Comparison of ENCODE assay signal across 1 cellular context in the genomic region with DNA sequence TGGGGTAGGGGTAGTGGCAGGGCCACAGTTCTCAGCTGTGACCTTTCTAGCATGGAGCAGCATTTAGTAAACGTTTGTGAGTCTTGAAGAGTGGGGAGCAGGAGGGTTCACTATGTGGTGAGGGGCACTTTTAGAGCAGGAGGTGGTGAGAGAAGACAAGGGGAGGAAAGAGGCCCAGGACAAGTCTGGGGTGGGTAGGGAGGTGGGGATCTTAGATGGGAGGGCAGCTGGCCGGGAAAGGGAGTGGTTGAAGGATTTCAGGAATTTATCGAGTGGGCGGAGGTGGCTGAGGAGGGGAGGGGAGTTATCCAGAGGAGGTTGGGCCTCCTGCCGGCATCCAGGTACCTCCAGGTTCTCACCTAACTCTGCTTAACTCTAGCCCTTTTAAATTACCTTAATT.
TF ChIP-seq lines count a peak whose summit lies in the region.

No MANE protein-coding gene starts in this region.

TF ChIP-seq in H1, 55 proteins besides CTCF, POLR2A, EP300 and RAD21:
- no peak for TF ChIP-seq CEBPB (IDR thresholded peaks at IDR 0.05; ENCODE audit: low read depth, low read length)
- TF ChIP-seq CBX5 (IDR thresholded peaks at IDR 0.05; ENCODE audit: low read depth, low read length): no peak
- TF ChIP-seq EGR1 (IDR thresholded peaks at IDR 0.05; ENCODE audit: borderline replicate concordance, low read depth, low read length): peak; percentile 91
- TF ChIP-seq JUND (IDR thresholded peaks at IDR 0.05; ENCODE audit: low read length): no peak
- TF ChIP-seq POLR2AphosphoS5 (IDR thresholded peaks at IDR 0.05; ENCODE audit: low read depth, low read length): no peak
- peak; percentile 63; the same call in 1 of the 2 replicates for TF ChIP-seq TEAD4 (IDR thresholded peaks at IDR 0.05; ENCODE audit: low read depth, low read length)
- TF ChIP-seq TCF12 (IDR thresholded peaks at IDR 0.05; ENCODE audit: low read depth, low read length): no peak
- no peak for TF ChIP-seq TBP (IDR thresholded peaks at IDR 0.05; ENCODE audit: low read depth, low read length)
- TF ChIP-seq FOSL1 (IDR thresholded peaks at IDR 0.05; ENCODE audit: insufficient read depth, low read depth, low read length): no peak
- TF ChIP-seq CHD2 (IDR thresholded peaks at IDR 0.05; ENCODE audit: low read length): no peak
- TF ChIP-seq ASH2L (IDR thresholded peaks at IDR 0.05; ENCODE audit: low read length): peak; percentile 24
- TF ChIP-seq SIX5 (IDR thresholded peaks at IDR 0.05; ENCODE audit: low read depth, low read length): no peak
